Comparison of ENCODE assay signal across 9 cellular contexts in the genomic region with DNA sequence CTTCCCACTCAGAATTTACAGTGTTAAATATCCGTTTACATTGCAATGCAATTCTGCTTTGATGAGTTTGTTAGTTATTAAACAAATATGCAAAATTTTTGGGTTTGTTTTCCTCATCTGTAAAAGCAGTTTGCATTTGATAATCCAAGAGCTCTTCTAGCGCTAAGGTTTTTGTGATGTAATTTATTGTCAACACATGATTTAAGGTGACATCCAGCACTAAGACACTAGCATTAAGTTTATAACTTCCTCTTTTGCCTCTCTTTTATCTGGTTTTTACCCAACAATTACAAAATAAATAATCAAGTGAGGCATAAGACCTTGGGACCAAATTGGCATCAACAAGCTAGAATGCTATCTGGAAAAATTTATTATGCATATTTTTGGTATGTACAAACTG. TPM values are rescaled to one million over a fixed set of nuclear protein-coding genes. Genes with fewer than 3 reads are reported as not detected.
DNase-seq lines count a peak whose midpoint lies in the region; ATAC-seq and TF ChIP-seq lines count a peak whose summit lies in the region.
"Had no signal": no experiment of that assay in that cellular context is flagged by ENCODE, and none has a peak within 500 bp of the region (broad histone marks: within the 10 kb centered on the region; RNA-seq: fewer than 3 reads in every experiment).

No MANE protein-coding gene starts in this region.

- no peaks in the 10 kb centered on the region for H3K9me3 ChIP-seq in right atrium auricular region
- no peaks in the 10 kb centered on the region for H3K9me3 ChIP-seq in mesenchymal stem cell (ENCODE audit: control insufficient read depth, low read length)
- H3K9me3 ChIP-seq in vagina, result no peaks in the 10 kb centered on the region

- 64% methylated on average over 1 of the region's 2 CpGs for WGBS in mesenchymal stem cell

- H2BK15ac ChIP-seq in mesenchymal stem cell (ENCODE audit: low read depth, poor library complexity, severe bottlenecking), result no peak overlapping the region

- H3K27me3 Mint-ChIP-seq in activated naive CD8-positive, alpha-beta T cell treated with anti-CD3 and anti-CD28 coated beads for 36 hours, result no peaks in the 10 kb centered on the region

- intact Hi-C loops in cardiac septum (cut with DNase I), result no loop called here
- intact Hi-C loops in vagina (cut with DNase I), result no loop called here

- H3K27ac ChIP-seq in right atrium auricular region (peak overlapping the region; percentile 89 to 91), mesenchymal stem cell (ENCODE audit: low read length, poor library complexity, severe bottlenecking) (no peak overlapping the region), vagina (peak overlapping the region; percentile 87)

- no peak overlapping the region for H2BK5ac ChIP-seq in mesenchymal stem cell (ENCODE audit: low read depth, low read length, poor library complexity, severe bottlenecking)

- H3K79me1 ChIP-seq in mesenchymal stem cell (replicated peaks; ENCODE audit: low read length, poor library complexity, severe bottlenecking), result peaks cover 2% of the 10 kb centered on the region

- H3K9ac ChIP-seq in mesenchymal stem cell (ENCODE audit: low read length), result peak overlapping the region; percentile 93

- H3K4me2 ChIP-seq in mesenchymal stem cell (ENCODE audit: low read length, poor library complexity, severe bottlenecking), result no peak overlapping the region

- no peaks in the 10 kb centered on the region for H3K9me3 Mint-ChIP-seq in activated naive CD8-positive, alpha-beta T cell treated with anti-CD3 and anti-CD28 coated beads for 36 hours

- TF ChIP-seq POLR2A in vagina (IDR thresholded peaks at IDR 0.05), result no peak

- H2AK5ac ChIP-seq in mesenchymal stem cell (ENCODE audit: low read length, severe bottlenecking), result no peak overlapping the region

- H3K18ac ChIP-seq in mesenchymal stem cell (ENCODE audit: low read depth in 1 of 2, low read length in 2 of 2), result no peak overlapping the region

- ATAC-seq in HG03354 (IDR thresholded peaks at IDR 0.05; ENCODE audit: poor library complexity, severe bottlenecking, unreplicated experiment), result no peak

- H3K4ac ChIP-seq in mesenchymal stem cell (ENCODE audit: low read depth in 1 of 2, low read length in 2 of 2), result no peak overlapping the region

- peaks cover 10% of the 10 kb centered on the region for H3K36me3 ChIP-seq in right atrium auricular region
- peaks cover 3 to 20% of the 10 kb centered on the region in 2 experiments for H3K36me3 ChIP-seq in mesenchymal stem cell (ENCODE audit: control insufficient read depth in 1 of 2, insufficient read depth in 2 of 2, low read depth in 1 of 2, low read length in 2 of 2)
- peaks cover 3 to 10% of the 10 kb centered on the region in 2 donors for H3K36me3 ChIP-seq in vagina

- no peak overlapping the region for H2BK12ac ChIP-seq in mesenchymal stem cell (ENCODE audit: low read length in 2 of 2)

- no peak for TF ChIP-seq CTCF in right atrium auricular region (IDR thresholded peaks at IDR 0.05)
- no peak for TF ChIP-seq CTCF in vagina (IDR thresholded peaks at IDR 0.05)

- H4K91ac ChIP-seq in mesenchymal stem cell (ENCODE audit: low read length), result no peak overlapping the region

- no peak overlapping the region for H3K14ac ChIP-seq in mesenchymal stem cell (ENCODE audit: low read length in 2 of 2)

- H3K4me3 ChIP-seq in right atrium auricular region, result peak overlapping the region; percentile 88 to 90
- H3K4me3 ChIP-seq in mesenchymal stem cell (ENCODE audit: insufficient read depth in 1 of 2, low read depth in 1 of 2, low read length in 2 of 2), result peak overlapping the region in 1 of 2 experiments; percentile 95
- peak overlapping the region; percentile 49 to 72 for H3K4me3 ChIP-seq in vagina

- no peak overlapping the region for H2BK120ac ChIP-seq in mesenchymal stem cell (ENCODE audit: low read depth, low read length)

- H3K27ac Mint-ChIP-seq in activated naive CD8-positive, alpha-beta T cell treated with anti-CD3 and anti-CD28 coated beads for 36 hours, result no peak overlapping the region

- H3K4me1 ChIP-seq in right atrium auricular region (peaks cover 0 to 17% of the 10 kb centered on the region in 2 donors), mesenchymal stem cell (ENCODE audit: control insufficient read depth, insufficient read depth, low read depth, low read length) (peaks cover 4% of the 10 kb centered on the region), vagina (peaks cover 29% of the 10 kb centered on the region)

- no peak overlapping the region for H3K23ac ChIP-seq in mesenchymal stem cell (ENCODE audit: low read length in 2 of 2)

- H3K4me1 Mint-ChIP-seq in activated naive CD8-positive, alpha-beta T cell treated with anti-CD3 and anti-CD28 coated beads for 36 hours, result peaks cover 19% of the 10 kb centered on the region

- no peak overlapping the region for H4K8ac ChIP-seq in mesenchymal stem cell (ENCODE audit: low read length)

- H3K4me3 Mint-ChIP-seq in activated naive CD8-positive, alpha-beta T cell treated with anti-CD3 and anti-CD28 coated beads for 36 hours, result peak overlapping the region; percentile 98

- H3K36me3 Mint-ChIP-seq in activated naive CD8-positive, alpha-beta T cell treated with anti-CD3 and anti-CD28 coated beads for 36 hours, result peaks cover 13% of the 10 kb centered on the region

- no peak for DNase-seq in right atrium auricular region (ENCODE audit: low spot score)
- no peak for DNase-seq in cardiac septum (ENCODE audit: low spot score)
- no peak for DNase-seq in activated naive CD8-positive, alpha-beta T cell treated with anti-CD3 and anti-CD28 coated beads for 36 hours
- no peak for DNase-seq in mesenchymal stem cell
- no peak for DNase-seq in vagina (ENCODE audit: extremely low spot score in 2 of 2)
- DNase-seq in NCI-H226, result no peak
- DNase-seq in SK-N-DZ (ENCODE audit: low spot score), result no peak
- DNase-seq: activated CD4-positive, alpha-beta T cell treated with anti-CD3 and anti-CD28 coated beads for 4 hours had no signal

- H3K27me3 ChIP-seq in right atrium auricular region (no peaks in the 10 kb centered on the region), mesenchymal stem cell (ENCODE audit: control insufficient read depth in 1 of 2, insufficient read depth in 1 of 2, low read length in 2 of 2) (peaks cover 0 to 3% of the 10 kb centered on the region in 2 experiments), vagina (no peaks in the 10 kb centered on the region)

- no peak overlapping the region for H2AFZ ChIP-seq in mesenchymal stem cell (ENCODE audit: low read depth, low read length)

RNA-seq across cellular contexts. Expression of a gene that starts 1.0 kb away (rescaled TPM):
- total RNA-seq in right atrium auricular region (10 to 100 TPM; 42.7 to 58.9 TPM), cardiac septum (62.2 TPM), vagina (38.1 TPM)
- 10 to 100 TPM; 80.1 to 80.7 TPM for total RNA-seq in activated naive CD8-positive, alpha-beta T cell treated with anti-CD3 and anti-CD28 coated beads for 36 hours
- 87.9 TPM for polyA plus RNA-seq in mesenchymal stem cell (2013, experiment 1 of 2)
- polyA plus RNA-seq in mesenchymal stem cell (2013, experiment 2 of 2), result 96.4 TPM
- polyA plus RNA-seq in SK-N-DZ (2014; cell fraction: cytosol; rRNA removed), result 68.8 and 92.7 TPM in 2 replicates
- 70.3 and 87.9 TPM in 2 replicates for polyA plus RNA-seq in SK-N-DZ (2014; cell fraction: nucleus; rRNA removed)
